In genomic region chr19:47229674-47230121, GRCh38 we compare ENCODE assay signal across 10 cellular contexts. TPM values are rescaled to one million over a fixed set of nuclear protein-coding genes. Genes with fewer than 3 reads are reported as not detected.
DNase-seq lines count a peak whose midpoint lies in the region; ATAC-seq and TF ChIP-seq lines count a peak whose summit lies in the region.
"Had no signal": no experiment of that assay in that cellular context is flagged by ENCODE, and none has a peak within 500 bp of the region (broad histone marks: within the 10 kb centered on the region; RNA-seq: fewer than 3 reads in every experiment).

No MANE protein-coding gene starts in this region.

- H3K4me3 ChIP-seq in SU-DHL-6 (ENCODE audit: insufficient read depth, low read length, poor library complexity, severe bottlenecking) = peak overlapping the region; percentile 55
- peak overlapping the region; percentile 97; the same call in 1 of the 2 replicates for H3K4me3 ChIP-seq in iPS DF 6.9 (ENCODE audit: low read length)
- peak overlapping the region; percentile 93 for H3K4me3 ChIP-seq in thymus (ENCODE audit: low read length)

- H3K27me3 Mint-ChIP-seq in activated CD8-positive, alpha-beta memory T cell treated with anti-CD3 and anti-CD28 coated beads, Interleukin-2, amount 10 ng/mL, durations not matched to agents 7 days and 5 days = no peaks in the 10 kb centered on the region
- peaks cover 20% of the 10 kb centered on the region for H3K27me3 Mint-ChIP-seq in endothelial cell (ENCODE audit: unreplicated experiment)
- H3K27me3 Mint-ChIP-seq: stimulated activated naive CD8-positive, alpha-beta T cell treated with anti-CD3 and anti-CD28 coated beads, Interleukin-15, Interleukin-2, amounts not matched to agents 100 ng/mL and 50 ng/mL, for 24 hours had no signal

- H3K36me3 ChIP-seq in SU-DHL-6 (ENCODE audit: low read length) (no peaks in the 10 kb centered on the region), iPS DF 6.9 (ENCODE audit: control insufficient read depth, insufficient read depth, low read length) (no peaks in the 10 kb centered on the region), thymus (ENCODE audit: control insufficient read depth, insufficient read depth) (no peaks in the 10 kb centered on the region)

- intact Hi-C loops in sciatic nerve (cut with DNase I) = no loop called here

- no peak overlapping the region for H2AFZ ChIP-seq in SU-DHL-6 (ENCODE audit: low read depth, low read length, severe bottlenecking)

- H3K9me3 ChIP-seq in SU-DHL-6 (ENCODE audit: insufficient read depth, low read length) (no peaks in the 10 kb centered on the region), iPS DF 6.9 (ENCODE audit: control insufficient read depth, insufficient read depth, low read length) (no peaks in the 10 kb centered on the region), thymus (ENCODE audit: control insufficient read depth) (no peaks in the 10 kb centered on the region)

- H3K27me3 ChIP-seq in SU-DHL-6 (ENCODE audit: low read length) (no peaks in the 10 kb centered on the region), iPS DF 6.9 (ENCODE audit: control insufficient read depth, insufficient read depth, low read length) (no peaks in the 10 kb centered on the region), thymus (ENCODE audit: control insufficient read depth, insufficient read depth) (peaks cover 5% of the 10 kb centered on the region)

- no CpG with 5 or more reads among the region's 11 CpGs for WGBS in iPS DF 6.9 (ENCODE audit: insufficient coverage, insufficient read length)
- 6% methylated on average over 11 of the region's 11 CpGs for WGBS in thymus

- H3K27ac ChIP-seq in SU-DHL-6 (ENCODE audit: low read depth, low read length) = no peak overlapping the region
- H3K27ac ChIP-seq in iPS DF 6.9 (ENCODE audit: low read length) = no peak overlapping the region
- H3K27ac ChIP-seq in thymus (ENCODE audit: low read depth) = peak overlapping the region; percentile 61

- no peak overlapping the region for H3K27ac Mint-ChIP-seq in activated CD8-positive, alpha-beta memory T cell treated with anti-CD3 and anti-CD28 coated beads, Interleukin-2, amount 10 ng/mL, durations not matched to agents 7 days and 5 days
- H3K27ac Mint-ChIP-seq in endothelial cell (ENCODE audit: unreplicated experiment) = no peak overlapping the region
- H3K27ac Mint-ChIP-seq: brain; stimulated activated naive CD8-positive, alpha-beta T cell treated with anti-CD3 and anti-CD28 coated beads, Interleukin-15, Interleukin-2, amounts not matched to agents 100 ng/mL and 50 ng/mL, for 24 hours had no signal

- no peaks in the 10 kb centered on the region for H3K9me3 Mint-ChIP-seq in activated CD8-positive, alpha-beta memory T cell treated with anti-CD3 and anti-CD28 coated beads, Interleukin-2, amount 10 ng/mL, durations not matched to agents 7 days and 5 days (ENCODE audit: low read depth)
- H3K9me3 Mint-ChIP-seq in endothelial cell (ENCODE audit: unreplicated experiment) = no peaks in the 10 kb centered on the region
- H3K9me3 Mint-ChIP-seq: stimulated activated naive CD8-positive, alpha-beta T cell treated with anti-CD3 and anti-CD28 coated beads, Interleukin-15, Interleukin-2, amounts not matched to agents 100 ng/mL and 50 ng/mL, for 24 hours had no signal

- TF ChIP-seq CTCF in SU-DHL-6 (IDR thresholded peaks at IDR 0.05; ENCODE audit: insufficient read depth, low read length, poor library complexity, severe bottlenecking) (no peak), endothelial cell (IDR thresholded peaks at IDR 0.05; ENCODE audit: unreplicated experiment) (no peak)

- DNase-seq in activated CD8-positive, alpha-beta memory T cell treated with anti-CD3 and anti-CD28 coated beads for 24 hours = peak; percentile 74
- no peak for DNase-seq in activated CD8-positive, alpha-beta memory T cell treated with anti-CD3 and anti-CD28 coated beads, Interleukin-2, amount 10 ng/mL, durations not matched to agents 7 days and 5 days
- DNase-seq in iPS DF 6.9 (ENCODE audit: low read depth, low spot score) (no peak), endothelial cell (ENCODE audit: low spot score) (no peak), HPDE6-E6E7 (ENCODE audit: extremely low spot score) (no peak), sciatic nerve (ENCODE audit: low spot score) (no peak)

- peak overlapping the region; percentile 56; the same call in 1 of the 2 replicates for H3K9ac ChIP-seq in SU-DHL-6 (ENCODE audit: low read length)

- no peaks in the 10 kb centered on the region for H3K9me2 ChIP-seq in SU-DHL-6 (replicated peaks; ENCODE audit: insufficient read depth, low read length)

- H3K4me3 Mint-ChIP-seq in activated CD8-positive, alpha-beta memory T cell treated with anti-CD3 and anti-CD28 coated beads, Interleukin-2, amount 10 ng/mL, durations not matched to agents 7 days and 5 days = no peak overlapping the region
- no peak overlapping the region for H3K4me3 Mint-ChIP-seq in endothelial cell (ENCODE audit: unreplicated experiment)
- H3K4me3 Mint-ChIP-seq: stimulated activated naive CD8-positive, alpha-beta T cell treated with anti-CD3 and anti-CD28 coated beads, Interleukin-15, Interleukin-2, amounts not matched to agents 100 ng/mL and 50 ng/mL, for 24 hours had no signal

- no peak for ATAC-seq in activated CD8-positive, alpha-beta memory T cell treated with anti-CD3 and anti-CD28 coated beads, Interleukin-2, amount 10 ng/mL, durations not matched to agents 7 days and 5 days
- no peak for ATAC-seq in sciatic nerve

- peaks cover 11% of the 10 kb centered on the region; the same call in 1 of the 2 replicates for H3F3A ChIP-seq in SU-DHL-6 (ENCODE audit: insufficient read depth)

- CTCF ChIA-PET in activated CD8-positive, alpha-beta memory T cell treated with anti-CD3 and anti-CD28 coated beads, Interleukin-2, amount 10 ng/mL, durations not matched to agents 7 days and 5 days (lab: Charles Lee) = interaction anchor here (1.2 to 2.1 kb wide), 3 partner anchors 9 to 43 kb away, joined by 3 to 15 read pairs (median 7); no protein-coding TSS in a partner anchor

- peaks cover 16% of the 10 kb centered on the region for H3K4me1 ChIP-seq in iPS DF 6.9 (ENCODE audit: control insufficient read depth, insufficient read depth, low read length)
- H3K4me1 ChIP-seq in thymus (ENCODE audit: control insufficient read depth, insufficient read depth, low read length) = peaks cover 42% of the 10 kb centered on the region

- H3K4me1 Mint-ChIP-seq in activated CD8-positive, alpha-beta memory T cell treated with anti-CD3 and anti-CD28 coated beads, Interleukin-2, amount 10 ng/mL, durations not matched to agents 7 days and 5 days = peaks cover 34% of the 10 kb centered on the region
- peaks cover 19% of the 10 kb centered on the region for H3K4me1 Mint-ChIP-seq in endothelial cell (ENCODE audit: unreplicated experiment)

- H3K36me3 Mint-ChIP-seq in activated CD8-positive, alpha-beta memory T cell treated with anti-CD3 and anti-CD28 coated beads, Interleukin-2, amount 10 ng/mL, durations not matched to agents 7 days and 5 days = peaks cover 5% of the 10 kb centered on the region
- H3K36me3 Mint-ChIP-seq in endothelial cell (ENCODE audit: low read depth, unreplicated experiment) = peaks cover 12% of the 10 kb centered on the region

- H3K4me2 ChIP-seq in SU-DHL-6 (ENCODE audit: low read depth, low read length, poor library complexity, severe bottlenecking) = peak overlapping the region; percentile 70

- H3K79me2 ChIP-seq in SU-DHL-6 (ENCODE audit: insufficient read depth, low read length) = no peaks in the 10 kb centered on the region

- no peaks in the 10 kb centered on the region for H4K20me1 ChIP-seq in SU-DHL-6 (ENCODE audit: low read depth, low read length)

RNA-seq across cellular contexts. Expression of gene BBC3, which starts 1.3 kb away (rescaled TPM):
- 10 to 100 TPM; 14.0 to 16.7 TPM for total RNA-seq in activated CD8-positive, alpha-beta memory T cell treated with anti-CD3 and anti-CD28 coated beads, Interleukin-2, amount 10 ng/mL, durations not matched to agents 7 days and 5 days
- polyA plus RNA-seq in thymus = 15.1 TPM
- total RNA-seq in endothelial cell (ENCODE audit: unreplicated experiment) (18.6 TPM), sciatic nerve (5.4 TPM)

RNA-seq across cellular contexts. Expression of gene CCDC9, which starts 26.6 kb away (rescaled TPM):
- total RNA-seq in activated CD8-positive, alpha-beta memory T cell treated with anti-CD3 and anti-CD28 coated beads, Interleukin-2, amount 10 ng/mL, durations not matched to agents 7 days and 5 days = 10 to 100 TPM; 24.8 to 27.6 TPM
- polyA plus RNA-seq in thymus = 27.4 TPM
- 28.0 TPM for total RNA-seq in endothelial cell (ENCODE audit: unreplicated experiment)
- 42.4 TPM for total RNA-seq in sciatic nerve

RNA-seq across cellular contexts. Expression of gene INAFM1, which starts 45.0 kb away (rescaled TPM):
- 10 to 100 TPM in 1 of 2 experiments, 1 to 10 TPM in 1; 7.6 to 14.5 TPM for total RNA-seq in activated CD8-positive, alpha-beta memory T cell treated with anti-CD3 and anti-CD28 coated beads, Interleukin-2, amount 10 ng/mL, durations not matched to agents 7 days and 5 days
- polyA plus RNA-seq in thymus = 11.1 TPM
- total RNA-seq in endothelial cell (ENCODE audit: unreplicated experiment) (4.8 TPM), sciatic nerve (28.2 TPM)
